ENCODE assay signal across 20 cellular contexts in genomic region chr12:38159591-38160317, GRCh38.
"Had no signal": no experiment of that assay in that cellular context is flagged by ENCODE, and none has a peak within 500 bp of the region (broad histone marks: within the 10 kb centered on the region; RNA-seq: fewer than 3 reads in every experiment).

No MANE protein-coding gene starts in this region.

- DNase-seq: central memory CD4-positive, alpha-beta T cell; cortex of kidney; effector memory CD4-positive, alpha-beta T cell; glutamatergic neuron; immature natural killer cell; left cardiac atrium; left ventricle myocardium inferior; mesenchymal stem cell; naive B cell; stimulated activated CD4-positive, alpha-beta T cell treated with anti-CD3 and anti-CD28 coated beads, Interleukin-4, amount 100 ng/mL, for 1 hour; stimulated activated CD8-positive, alpha-beta memory T cell treated with anti-CD3 and anti-CD28 coated beads, Interleukin-4, amount 100 ng/mL, for 48 hours; stimulated activated naive CD8-positive, alpha-beta T cell treated with anti-CD3 and anti-CD28 coated beads, Interleukin-15, Interleukin-2, amounts not matched to agents 100 U/mL and 50 U/mL, for 24 hours had no signal

- ATAC-seq: esophagus mucosa; gastroesophageal sphincter; left cardiac atrium; stimulated activated effector memory CD8-positive, alpha-beta T cell treated with anti-CD3 and anti-CD28 coated beads, Interleukin-12 subunit alpha, Interleukin-12 subunit beta, amount 100 ng/mL, for 72 hours; stimulated activated naive CD8-positive, alpha-beta T cell treated with anti-CD3 and anti-CD28 coated beads, Interleukin-15, Interleukin-2, amounts not matched to agents 100 U/mL and 50 U/mL, for 24 hours had no signal

- H3K4me1 Mint-ChIP-seq: immature natural killer cell; naive B cell; nephron; stimulated activated effector memory CD8-positive, alpha-beta T cell treated with anti-CD3 and anti-CD28 coated beads, Interleukin-12 subunit alpha, Interleukin-12 subunit beta, amount 100 ng/mL, for 72 hours had no signal

- H3K27me3 Mint-ChIP-seq: naive B cell had no signal

- H3K36me3 ChIP-seq: gastroesophageal sphincter, left ventricle myocardium inferior, tibial nerve had no signal

- H3K4me1 ChIP-seq: gastroesophageal sphincter, left ventricle myocardium inferior, tibial nerve had no signal

- H3K27ac ChIP-seq: dorsolateral prefrontal cortex, gastroesophageal sphincter, left ventricle myocardium inferior, tibial nerve had no signal

- H3K4me3 Mint-ChIP-seq: immature natural killer cell; nephron; stimulated activated effector memory CD8-positive, alpha-beta T cell treated with anti-CD3 and anti-CD28 coated beads, Interleukin-12 subunit alpha, Interleukin-12 subunit beta, amount 100 ng/mL, for 72 hours had no signal

- H3K4me3 ChIP-seq: dorsolateral prefrontal cortex, gastroesophageal sphincter, left ventricle myocardium inferior, lung, smooth muscle cell, tibial nerve had no signal

- H3K27ac Mint-ChIP-seq: immature natural killer cell; naive B cell; nephron; stimulated activated effector memory CD8-positive, alpha-beta T cell treated with anti-CD3 and anti-CD28 coated beads, Interleukin-12 subunit alpha, Interleukin-12 subunit beta, amount 100 ng/mL, for 72 hours had no signal

- H3K27me3 ChIP-seq: tibial nerve had no signal

- H3K36me3 Mint-ChIP-seq: immature natural killer cell; stimulated activated effector memory CD8-positive, alpha-beta T cell treated with anti-CD3 and anti-CD28 coated beads, Interleukin-12 subunit alpha, Interleukin-12 subunit beta, amount 100 ng/mL, for 72 hours had no signal

- H3K4me2 ChIP-seq: smooth muscle cell had no signal
